In the genomic region with DNA sequence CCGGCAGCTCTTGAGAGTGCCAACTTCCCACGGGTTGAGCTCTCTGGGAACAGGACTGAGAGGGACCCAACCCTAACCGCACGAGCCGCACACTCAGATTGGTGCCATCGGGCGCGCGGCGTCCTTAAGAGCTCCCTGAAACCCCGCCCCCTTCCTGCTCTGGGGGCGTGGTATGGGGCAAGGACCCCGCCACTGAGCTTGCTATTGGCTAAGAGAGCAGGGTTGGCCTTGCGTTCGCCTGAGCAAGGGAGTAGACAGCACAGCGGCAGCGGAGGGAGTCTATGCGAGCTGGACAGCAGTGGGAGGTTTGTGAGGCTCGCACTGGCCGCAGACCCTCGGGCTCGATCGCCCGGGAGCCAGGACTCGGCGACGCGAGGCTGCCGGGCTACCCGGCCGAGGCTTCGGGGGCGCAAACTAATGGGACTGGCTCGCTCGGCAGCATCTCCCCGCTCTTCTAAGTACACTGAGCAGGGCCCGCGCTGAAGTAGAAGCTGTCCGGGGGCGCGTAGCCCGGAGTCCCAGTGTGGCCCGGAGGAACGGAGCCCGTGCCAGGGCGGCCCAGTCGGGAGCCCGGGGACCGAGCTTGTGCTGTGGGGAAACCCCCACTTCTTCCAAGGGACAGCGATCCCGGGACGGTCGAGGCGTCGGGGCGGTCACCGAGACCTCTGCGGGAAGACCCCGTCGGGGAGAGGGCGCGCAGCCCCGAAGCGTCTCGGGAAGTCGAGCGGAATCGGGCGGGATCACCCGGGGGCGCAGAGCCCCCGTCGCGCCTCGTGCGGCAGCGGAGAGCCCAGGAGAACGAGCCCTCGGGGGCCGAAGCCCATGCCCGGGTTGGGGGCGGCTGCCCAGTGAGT, we compare ENCODE assay signal across 8 cellular contexts. TPM values are rescaled to one million over a fixed set of nuclear protein-coding genes. Genes with fewer than 3 reads are reported as not detected.
DNase-seq lines count a peak whose midpoint lies in the region; ATAC-seq and TF ChIP-seq lines count a peak whose summit lies in the region.

A gene (plus strand): TSS at position 282 of the 854 bp plus-strand sequence. CDS start 756 bp downstream, outside the sequence.

- H3K4me3 ChIP-seq in coronary artery, result peak within 1 kb of the TSS; percentile 71

- TF ChIP-seq CTCF in coronary artery (IDR thresholded peaks at IDR 0.05), result no peak

- ATAC-seq in GM19043 (IDR thresholded peaks at IDR 0.05; ENCODE audit: low read depth, unreplicated experiment), result peak; percentile 96
- peak; percentile 92 for ATAC-seq in HG03354 (IDR thresholded peaks at IDR 0.05; ENCODE audit: poor library complexity, severe bottlenecking, unreplicated experiment)
- ATAC-seq in left colon, result peak; percentile 78

- H3K27ac ChIP-seq in coronary artery, result peak within 1 kb of the TSS; percentile 67 to 85

- DNase-seq in AML-193 (lab: John Stamatoyannopoulos, UW) (peak; percentile 53 to 73), NCI-H524 (lab: John Stamatoyannopoulos, UW) (peak; percentile 92 to 98), coronary artery (ENCODE audit: low spot score) (peak; percentile 95), left colon (peak; percentile 89 to 93)
- DNase-seq in activated CD4-positive, alpha-beta T cell treated with anti-CD3 and anti-CD28 coated beads for 48 hours, result peak; percentile 87
- peak; percentile 71 for DNase-seq in stimulated activated CD4-positive, alpha-beta T cell treated with anti-CD3 and anti-CD28 coated beads, Interleukin-1b, Interleukin-23, amount 100 ng/mL, for 4 hours (ENCODE audit: low read depth in 2 of 2)

- intact Hi-C loops in left colon (cut with DNase I, micrococcal nuclease), result loop anchor here (5.0 to 10.0 kb wide), 4 partner anchors 236 to 456 kb away; no protein-coding TSS in a partner anchor

RNA-seq across cellular contexts. Expression of the gene that starts here (rescaled TPM):
- 10 to 100 TPM; 68.5 to 80.0 TPM for total RNA-seq in left colon

Comparison
In these comparisons a context has a peak if more than half of its experiments do, and no peak if none do; other contexts are left out.
1. Peak in every context shown above with its lines: DNase-seq, ATAC-seq, H3K4me3 ChIP-seq and H3K27ac ChIP-seq.